Comparison of ENCODE assay signal across 1 cellular context in genomic region chr7:1501487-1502270, GRCh38.
TF ChIP-seq lines count a peak whose summit lies in the region.

No MANE protein-coding gene starts in this region.

TF ChIP-seq in K562, 482 proteins besides CTCF, POLR2A, EP300 and RAD21:
- TF ChIP-seq EGR1 (conservative IDR thresholded peaks at IDR 0.05) (no peak), KDM5B (IDR thresholded peaks at IDR 0.05; ENCODE audit: insufficient replicate concordance, low read depth, low read length) (no peak), NUFIP1 (IDR thresholded peaks at IDR 0.05; ENCODE audit: partially characterized antibody) (no peak), ZBTB2 (IDR thresholded peaks at IDR 0.05) (no peak), RBFOX2 (IDR thresholded peaks at IDR 0.05; ENCODE audit: low read depth, low read length) (peak; percentile 58), RNF219 (CRISPR knock-in tag; IDR thresholded peaks at IDR 0.05) (no peak), TEAD1 (CRISPR knock-in tag; IDR thresholded peaks at IDR 0.05) (no peak), KLF1 (tag; IDR thresholded peaks at IDR 0.05) (no peak), ELF2 (CRISPR knock-in tag; IDR thresholded peaks at IDR 0.05) (no peak), ZNF274 (IDR thresholded peaks at IDR 0.05; ENCODE audit: borderline replicate concordance, low read depth, low read length) (no peak), POLR2G (IDR thresholded peaks at IDR 0.05; ENCODE audit: low read depth, low read length) (peak; percentile 43)
